ENCODE assay signal across 1 cellular context in the genomic region with DNA sequence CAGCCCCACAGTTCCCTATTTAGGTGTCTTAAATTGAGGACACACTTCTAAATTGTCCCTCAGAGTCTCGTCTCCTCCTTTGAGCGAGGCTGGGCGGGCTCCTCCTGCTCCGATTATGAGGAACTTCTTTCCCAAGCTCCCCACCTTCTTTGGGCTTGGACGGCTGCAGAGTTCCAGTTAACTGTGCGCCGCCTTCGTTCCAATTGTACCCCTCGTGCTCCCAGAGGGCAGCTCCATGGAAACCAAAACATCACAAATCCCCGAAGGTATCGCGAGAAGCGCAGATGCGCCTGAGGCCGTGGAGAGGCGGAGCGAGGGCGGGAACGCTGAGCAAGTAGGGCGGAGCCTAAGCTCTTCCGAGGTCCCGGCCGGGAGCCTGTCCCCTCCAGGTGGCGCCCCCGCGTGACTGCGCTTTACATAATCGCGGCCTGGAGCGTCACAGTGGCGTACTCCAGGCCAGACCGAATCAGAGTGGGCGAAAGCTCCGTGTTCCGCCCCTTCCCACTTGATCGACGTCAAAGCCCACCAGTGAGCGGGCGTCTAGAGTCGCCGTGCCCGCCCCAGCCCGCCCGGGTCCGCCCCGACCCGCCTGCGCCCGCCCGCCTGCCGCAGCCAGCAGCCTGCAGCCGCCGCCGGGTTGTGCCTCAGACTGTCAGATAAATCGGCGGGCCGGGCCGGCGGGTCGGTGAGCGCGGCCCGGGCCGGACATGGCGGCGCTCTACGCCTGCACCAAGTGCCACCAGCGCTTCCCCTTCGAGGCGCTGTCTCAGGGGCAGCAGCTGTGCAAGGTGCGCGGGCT.
A peak's percentile ranks its signal among the peaks of the same experiment; 100 is the strongest.
TF ChIP-seq lines count a peak whose summit lies in the region.

A gene (plus strand): TSS at position 588 of the 799 bp plus-strand sequence. CDS start 120 bp downstream, at position 708.

TF ChIP-seq in HepG2, 621 proteins besides CTCF, POLR2A, EP300 and RAD21 (continued from another document and continues in another):
- TF ChIP-seq, protein P1, sequence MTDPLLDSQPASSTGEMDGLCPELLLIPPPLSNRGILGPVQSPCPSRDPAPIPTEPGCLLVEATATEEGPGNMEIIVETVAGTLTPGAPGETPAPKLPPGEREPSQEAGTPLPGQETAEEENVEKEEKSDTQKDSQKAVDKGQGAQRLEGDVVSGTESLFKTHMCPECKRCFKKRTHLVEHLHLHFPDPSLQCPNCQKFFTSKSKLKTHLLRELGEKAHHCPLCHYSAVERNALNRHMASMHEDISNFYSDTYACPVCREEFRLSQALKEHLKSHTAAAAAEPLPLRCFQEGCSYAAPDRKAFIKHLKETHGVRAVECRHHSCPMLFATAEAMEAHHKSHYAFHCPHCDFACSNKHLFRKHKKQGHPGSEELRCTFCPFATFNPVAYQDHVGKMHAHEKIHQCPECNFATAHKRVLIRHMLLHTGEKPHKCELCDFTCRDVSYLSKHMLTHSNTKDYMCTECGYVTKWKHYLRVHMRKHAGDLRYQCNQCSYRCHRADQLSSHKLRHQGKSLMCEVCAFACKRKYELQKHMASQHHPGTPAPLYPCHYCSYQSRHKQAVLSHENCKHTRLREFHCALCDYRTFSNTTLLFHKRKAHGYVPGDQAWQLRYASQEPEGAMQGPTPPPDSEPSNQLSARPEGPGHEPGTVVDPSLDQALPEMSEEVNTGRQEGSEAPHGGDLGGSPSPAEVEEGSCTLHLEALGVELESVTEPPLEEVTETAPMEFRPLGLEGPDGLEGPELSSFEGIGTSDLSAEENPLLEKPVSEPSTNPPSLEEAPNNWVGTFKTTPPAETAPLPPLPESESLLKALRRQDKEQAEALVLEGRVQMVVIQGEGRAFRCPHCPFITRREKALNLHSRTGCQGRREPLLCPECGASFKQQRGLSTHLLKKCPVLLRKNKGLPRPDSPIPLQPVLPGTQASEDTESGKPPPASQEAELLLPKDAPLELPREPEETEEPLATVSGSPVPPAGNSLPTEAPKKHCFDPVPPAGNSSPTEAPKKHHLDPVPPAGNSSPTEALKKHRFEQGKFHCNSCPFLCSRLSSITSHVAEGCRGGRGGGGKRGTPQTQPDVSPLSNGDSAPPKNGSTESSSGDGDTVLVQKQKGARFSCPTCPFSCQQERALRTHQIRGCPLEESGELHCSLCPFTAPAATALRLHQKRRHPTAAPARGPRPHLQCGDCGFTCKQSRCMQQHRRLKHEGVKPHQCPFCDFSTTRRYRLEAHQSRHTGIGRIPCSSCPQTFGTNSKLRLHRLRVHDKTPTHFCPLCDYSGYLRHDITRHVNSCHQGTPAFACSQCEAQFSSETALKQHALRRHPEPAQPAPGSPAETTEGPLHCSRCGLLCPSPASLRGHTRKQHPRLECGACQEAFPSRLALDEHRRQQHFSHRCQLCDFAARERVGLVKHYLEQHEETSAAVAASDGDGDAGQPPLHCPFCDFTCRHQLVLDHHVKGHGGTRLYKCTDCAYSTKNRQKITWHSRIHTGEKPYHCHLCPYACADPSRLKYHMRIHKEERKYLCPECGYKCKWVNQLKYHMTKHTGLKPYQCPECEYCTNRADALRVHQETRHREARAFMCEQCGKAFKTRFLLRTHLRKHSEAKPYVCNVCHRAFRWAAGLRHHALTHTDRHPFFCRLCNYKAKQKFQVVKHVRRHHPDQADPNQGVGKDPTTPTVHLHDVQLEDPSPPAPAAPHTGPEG (CRISPR knock-in tag; IDR thresholded peaks at IDR 0.05), result peak; percentile 99
- TF ChIP-seq, protein P2, sequence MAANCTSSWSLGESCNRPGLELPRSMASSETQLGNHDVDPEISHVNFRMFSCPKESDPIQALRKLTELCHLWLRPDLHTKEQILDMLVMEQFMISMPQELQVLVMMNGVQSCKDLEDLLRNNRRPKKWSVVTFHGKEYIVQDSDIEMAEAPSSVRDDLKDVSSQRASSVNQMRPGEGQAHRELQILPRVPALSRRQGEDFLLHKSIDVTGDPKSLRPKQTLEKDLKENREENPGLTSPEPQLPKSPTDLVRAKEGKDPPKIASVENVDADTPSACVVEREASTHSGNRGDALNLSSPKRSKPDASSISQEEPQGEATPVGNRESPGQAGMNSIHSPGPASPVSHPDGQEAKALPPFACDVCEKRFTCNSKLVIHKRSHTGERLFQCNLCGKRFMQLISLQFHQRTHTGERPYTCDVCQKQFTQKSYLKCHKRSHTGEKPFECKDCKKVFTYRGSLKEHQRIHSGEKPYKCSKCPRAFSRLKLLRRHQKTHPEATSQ (CRISPR knock-in tag; IDR thresholded peaks at IDR 0.05; ENCODE audit: borderline replicate concordance), result 0 out of 2 replicates have a peak, but pooled peaks have one; percentile 64
- no peak for TF ChIP-seq MIER2 (CRISPR knock-in tag; IDR thresholded peaks at IDR 0.05)
- TF ChIP-seq TEAD3 (CRISPR knock-in tag; optimal IDR thresholded peaks at IDR 0.05; ENCODE audit: borderline replicate concordance), result peak; percentile 63
- 0 out of 2 replicates have a peak, but pooled peaks have one; percentile 42 for TF ChIP-seq ZNF839 (CRISPR knock-in tag; IDR thresholded peaks at IDR 0.05; ENCODE audit: borderline replicate concordance)
- TF ChIP-seq ZC3H13 (CRISPR knock-in tag; IDR thresholded peaks at IDR 0.05), result peak; percentile 52; the same call in 1 of the 2 replicates
- TF ChIP-seq CBX1 (IDR thresholded peaks at IDR 0.05; ENCODE audit: low read depth), result peak; percentile 69
- TF ChIP-seq KLF16 (CRISPR knock-in tag; IDR thresholded peaks at IDR 0.05), result peak in 1 of 2 experiments; percentile 31; a peak in 1 of 4 replicates
- peak; percentile 75; the same call in 1 of the 2 replicates for TF ChIP-seq TAF1 (CRISPR knock-in tag; IDR thresholded peaks at IDR 0.05)
- TF ChIP-seq, protein P3, sequence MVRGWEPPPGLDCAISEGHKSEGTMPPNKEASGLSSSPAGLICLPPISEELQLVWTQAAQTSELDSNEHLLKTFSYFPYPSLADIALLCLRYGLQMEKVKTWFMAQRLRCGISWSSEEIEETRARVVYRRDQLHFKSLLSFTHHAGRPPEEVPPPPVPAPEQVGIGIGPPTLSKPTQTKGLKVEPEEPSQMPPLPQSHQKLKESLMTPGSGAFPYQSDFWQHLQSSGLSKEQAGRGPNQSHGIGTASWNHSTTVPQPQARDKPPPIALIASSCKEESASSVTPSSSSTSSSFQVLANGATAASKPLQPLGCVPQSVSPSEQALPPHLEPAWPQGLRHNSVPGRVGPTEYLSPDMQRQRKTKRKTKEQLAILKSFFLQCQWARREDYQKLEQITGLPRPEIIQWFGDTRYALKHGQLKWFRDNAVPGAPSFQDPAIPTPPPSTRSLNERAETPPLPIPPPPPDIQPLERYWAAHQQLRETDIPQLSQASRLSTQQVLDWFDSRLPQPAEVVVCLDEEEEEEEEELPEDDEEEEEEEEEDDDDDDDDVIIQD (CRISPR knock-in tag; IDR thresholded peaks at IDR 0.05; ENCODE audit: low read depth), result peak; percentile 61
- TF ChIP-seq ZNF75D (CRISPR knock-in tag; IDR thresholded peaks at IDR 0.05; ENCODE audit: borderline replicate concordance), result no peak
- TF ChIP-seq ZBTB3 (CRISPR knock-in tag; IDR thresholded peaks at IDR 0.05; ENCODE audit: borderline replicate concordance, low read depth), result peak; percentile 80; the same call in 1 of the 2 replicates
- peak; percentile 54; the same call in 1 of the 2 replicates for TF ChIP-seq ZNF607 (CRISPR knock-in tag; IDR thresholded peaks at IDR 0.05; ENCODE audit: borderline replicate concordance)
- peak; percentile 46; the same call in 1 of the 2 replicates for TF ChIP-seq PHF20 (CRISPR knock-in tag; IDR thresholded peaks at IDR 0.05)
- peak; percentile 25; the same call in 1 of the 2 replicates for TF ChIP-seq ZNF614 (CRISPR knock-in tag; IDR thresholded peaks at IDR 0.05; ENCODE audit: borderline replicate concordance)
- TF ChIP-seq HIVEP1 (CRISPR knock-in tag; IDR thresholded peaks at IDR 0.05), result peak; percentile 69
- TF ChIP-seq, protein P4, sequence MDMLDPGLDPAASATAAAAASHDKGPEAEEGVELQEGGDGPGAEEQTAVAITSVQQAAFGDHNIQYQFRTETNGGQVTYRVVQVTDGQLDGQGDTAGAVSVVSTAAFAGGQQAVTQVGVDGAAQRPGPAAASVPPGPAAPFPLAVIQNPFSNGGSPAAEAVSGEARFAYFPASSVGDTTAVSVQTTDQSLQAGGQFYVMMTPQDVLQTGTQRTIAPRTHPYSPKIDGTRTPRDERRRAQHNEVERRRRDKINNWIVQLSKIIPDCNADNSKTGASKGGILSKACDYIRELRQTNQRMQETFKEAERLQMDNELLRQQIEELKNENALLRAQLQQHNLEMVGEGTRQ (IDR thresholded peaks at IDR 0.05; ENCODE audit: low read depth, low read length), result peak; percentile 68
- TF ChIP-seq, protein P4 (CRISPR knock-in tag; IDR thresholded peaks at IDR 0.05; ENCODE audit: borderline replicate concordance), result peak; percentile 44; the same call in 1 of the 2 replicates
- TF ChIP-seq, protein P5, sequence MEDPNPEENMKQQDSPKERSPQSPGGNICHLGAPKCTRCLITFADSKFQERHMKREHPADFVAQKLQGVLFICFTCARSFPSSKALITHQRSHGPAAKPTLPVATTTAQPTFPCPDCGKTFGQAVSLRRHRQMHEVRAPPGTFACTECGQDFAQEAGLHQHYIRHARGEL (CRISPR knock-in tag; IDR thresholded peaks at IDR 0.05), result no peak
- no peak for TF ChIP-seq ZFP36 (IDR thresholded peaks at IDR 0.05; ENCODE audit: borderline replicate concordance, low read depth, low read length, partially characterized antibody)
- TF ChIP-seq, protein P6, sequence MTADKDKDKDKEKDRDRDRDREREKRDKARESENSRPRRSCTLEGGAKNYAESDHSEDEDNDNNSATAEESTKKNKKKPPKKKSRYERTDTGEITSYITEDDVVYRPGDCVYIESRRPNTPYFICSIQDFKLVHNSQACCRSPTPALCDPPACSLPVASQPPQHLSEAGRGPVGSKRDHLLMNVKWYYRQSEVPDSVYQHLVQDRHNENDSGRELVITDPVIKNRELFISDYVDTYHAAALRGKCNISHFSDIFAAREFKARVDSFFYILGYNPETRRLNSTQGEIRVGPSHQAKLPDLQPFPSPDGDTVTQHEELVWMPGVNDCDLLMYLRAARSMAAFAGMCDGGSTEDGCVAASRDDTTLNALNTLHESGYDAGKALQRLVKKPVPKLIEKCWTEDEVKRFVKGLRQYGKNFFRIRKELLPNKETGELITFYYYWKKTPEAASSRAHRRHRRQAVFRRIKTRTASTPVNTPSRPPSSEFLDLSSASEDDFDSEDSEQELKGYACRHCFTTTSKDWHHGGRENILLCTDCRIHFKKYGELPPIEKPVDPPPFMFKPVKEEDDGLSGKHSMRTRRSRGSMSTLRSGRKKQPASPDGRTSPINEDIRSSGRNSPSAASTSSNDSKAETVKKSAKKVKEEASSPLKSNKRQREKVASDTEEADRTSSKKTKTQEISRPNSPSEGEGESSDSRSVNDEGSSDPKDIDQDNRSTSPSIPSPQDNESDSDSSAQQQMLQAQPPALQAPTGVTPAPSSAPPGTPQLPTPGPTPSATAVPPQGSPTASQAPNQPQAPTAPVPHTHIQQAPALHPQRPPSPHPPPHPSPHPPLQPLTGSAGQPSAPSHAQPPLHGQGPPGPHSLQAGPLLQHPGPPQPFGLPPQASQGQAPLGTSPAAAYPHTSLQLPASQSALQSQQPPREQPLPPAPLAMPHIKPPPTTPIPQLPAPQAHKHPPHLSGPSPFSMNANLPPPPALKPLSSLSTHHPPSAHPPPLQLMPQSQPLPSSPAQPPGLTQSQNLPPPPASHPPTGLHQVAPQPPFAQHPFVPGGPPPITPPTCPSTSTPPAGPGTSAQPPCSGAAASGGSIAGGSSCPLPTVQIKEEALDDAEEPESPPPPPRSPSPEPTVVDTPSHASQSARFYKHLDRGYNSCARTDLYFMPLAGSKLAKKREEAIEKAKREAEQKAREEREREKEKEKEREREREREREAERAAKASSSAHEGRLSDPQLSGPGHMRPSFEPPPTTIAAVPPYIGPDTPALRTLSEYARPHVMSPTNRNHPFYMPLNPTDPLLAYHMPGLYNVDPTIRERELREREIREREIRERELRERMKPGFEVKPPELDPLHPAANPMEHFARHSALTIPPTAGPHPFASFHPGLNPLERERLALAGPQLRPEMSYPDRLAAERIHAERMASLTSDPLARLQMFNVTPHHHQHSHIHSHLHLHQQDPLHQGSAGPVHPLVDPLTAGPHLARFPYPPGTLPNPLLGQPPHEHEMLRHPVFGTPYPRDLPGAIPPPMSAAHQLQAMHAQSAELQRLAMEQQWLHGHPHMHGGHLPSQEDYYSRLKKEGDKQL (CRISPR knock-in tag; IDR thresholded peaks at IDR 0.05; ENCODE audit: low read depth), result no peak; the same call in 1 of the 2 replicates
- no peak for TF ChIP-seq ZNF570 (CRISPR knock-in tag; IDR thresholded peaks at IDR 0.05; ENCODE audit: borderline replicate concordance)
- TF ChIP-seq, protein P7, sequence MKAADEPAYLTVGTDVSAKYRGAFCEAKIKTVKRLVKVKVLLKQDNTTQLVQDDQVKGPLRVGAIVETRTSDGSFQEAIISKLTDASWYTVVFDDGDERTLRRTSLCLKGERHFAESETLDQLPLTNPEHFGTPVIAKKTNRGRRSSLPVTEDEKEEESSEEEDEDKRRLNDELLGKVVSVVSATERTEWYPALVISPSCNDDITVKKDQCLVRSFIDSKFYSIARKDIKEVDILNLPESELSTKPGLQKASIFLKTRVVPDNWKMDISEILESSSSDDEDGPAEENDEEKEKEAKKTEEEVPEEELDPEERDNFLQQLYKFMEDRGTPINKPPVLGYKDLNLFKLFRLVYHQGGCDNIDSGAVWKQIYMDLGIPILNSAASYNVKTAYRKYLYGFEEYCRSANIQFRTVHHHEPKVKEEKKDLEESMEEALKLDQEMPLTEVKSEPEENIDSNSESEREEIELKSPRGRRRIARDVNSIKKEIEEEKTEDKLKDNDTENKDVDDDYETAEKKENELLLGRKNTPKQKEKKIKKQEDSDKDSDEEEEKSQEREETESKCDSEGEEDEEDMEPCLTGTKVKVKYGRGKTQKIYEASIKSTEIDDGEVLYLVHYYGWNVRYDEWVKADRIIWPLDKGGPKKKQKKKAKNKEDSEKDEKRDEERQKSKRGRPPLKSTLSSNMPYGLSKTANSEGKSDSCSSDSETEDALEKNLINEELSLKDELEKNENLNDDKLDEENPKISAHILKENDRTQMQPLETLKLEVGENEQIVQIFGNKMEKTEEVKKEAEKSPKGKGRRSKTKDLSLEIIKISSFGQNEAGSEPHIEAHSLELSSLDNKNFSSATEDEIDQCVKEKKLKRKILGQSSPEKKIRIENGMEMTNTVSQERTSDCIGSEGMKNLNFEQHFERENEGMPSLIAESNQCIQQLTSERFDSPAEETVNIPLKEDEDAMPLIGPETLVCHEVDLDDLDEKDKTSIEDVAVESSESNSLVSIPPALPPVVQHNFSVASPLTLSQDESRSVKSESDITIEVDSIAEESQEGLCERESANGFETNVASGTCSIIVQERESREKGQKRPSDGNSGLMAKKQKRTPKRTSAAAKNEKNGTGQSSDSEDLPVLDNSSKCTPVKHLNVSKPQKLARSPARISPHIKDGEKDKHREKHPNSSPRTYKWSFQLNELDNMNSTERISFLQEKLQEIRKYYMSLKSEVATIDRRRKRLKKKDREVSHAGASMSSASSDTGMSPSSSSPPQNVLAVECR (CRISPR knock-in tag; IDR thresholded peaks at IDR 0.05; ENCODE audit: borderline replicate concordance), result peak; percentile 74; the same call in 1 of the 2 replicates
- no peak for TF ChIP-seq ZNF382 (CRISPR knock-in tag; IDR thresholded peaks at IDR 0.05; ENCODE audit: borderline replicate concordance)
- TF ChIP-seq U2AF1 (optimal IDR thresholded peaks at IDR 0.05; ENCODE audit: low read depth, low read length), result no peak
- TF ChIP-seq MAF1 (CRISPR knock-in tag; IDR thresholded peaks at IDR 0.05; ENCODE audit: borderline replicate concordance), result no peak
- peak; percentile 78 for TF ChIP-seq ZNF501 (CRISPR knock-in tag; IDR thresholded peaks at IDR 0.05)
- TF ChIP-seq RXRB (CRISPR knock-in tag; IDR thresholded peaks at IDR 0.05; ENCODE audit: borderline replicate concordance), result no peak
- 0 out of 2 replicates have a peak, but pooled peaks have one; percentile 18 for TF ChIP-seq ZNF253 (CRISPR knock-in tag; IDR thresholded peaks at IDR 0.05; ENCODE audit: borderline replicate concordance)
